In the genomic region with DNA sequence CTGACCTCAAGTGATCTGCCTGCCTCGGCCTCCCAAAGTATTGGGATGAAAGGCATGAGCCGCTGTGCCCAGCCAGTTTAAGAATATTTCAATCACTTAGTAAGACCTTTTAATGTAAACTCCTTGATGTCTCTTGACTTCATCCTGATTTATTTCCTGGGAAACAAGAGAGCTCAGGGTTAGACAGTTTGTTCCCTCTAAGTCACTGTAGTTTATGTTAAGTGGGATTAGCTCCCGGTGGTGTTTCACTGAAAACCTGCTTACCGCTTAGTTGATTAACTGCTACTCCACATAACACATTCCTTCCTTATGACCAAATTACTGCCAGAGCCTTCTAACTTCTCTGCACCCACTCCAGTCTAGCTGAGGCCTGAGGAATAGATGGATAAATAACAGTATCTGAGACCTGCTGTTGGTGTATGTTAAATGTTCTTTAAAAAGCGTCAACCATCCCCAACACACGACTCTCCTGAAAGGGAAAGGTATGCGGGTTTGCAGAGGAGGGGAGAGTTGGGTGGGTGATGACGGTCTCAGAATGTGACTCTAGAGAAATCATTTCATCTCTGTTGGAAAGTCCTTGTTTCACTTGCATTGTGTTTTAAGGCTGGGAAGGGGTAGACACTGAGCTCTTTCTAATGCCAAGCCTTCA, we compare ENCODE assay signal across 10 cellular contexts. TPM values are rescaled to one million over a fixed set of nuclear protein-coding genes. Genes with fewer than 3 reads are reported as not detected.
DNase-seq lines count a peak whose midpoint lies in the region; ATAC-seq and TF ChIP-seq lines count a peak whose summit lies in the region.
"Had no signal": no experiment of that assay in that cellular context is flagged by ENCODE, and none has a peak within 500 bp of the region (broad histone marks: within the 10 kb centered on the region; RNA-seq: fewer than 3 reads in every experiment).

No MANE protein-coding gene starts in this region.

- peaks cover 21% of the 10 kb centered on the region for H3F3A ChIP-seq in smooth muscle cell (ENCODE audit: low read depth)

- no peak overlapping the region for H3K9ac ChIP-seq in H9 (ENCODE audit: extremely low read depth, insufficient read length, low read length)
- H3K9ac ChIP-seq in iPS-15b (ENCODE audit: low read depth, low read length), result no peak overlapping the region
- H3K9ac ChIP-seq in smooth muscle cell (ENCODE audit: low read depth), result peak overlapping the region; percentile 93

- H4K20me1 ChIP-seq in H9 (ENCODE audit: control insufficient read depth, insufficient read depth, insufficient read length), result no peaks in the 10 kb centered on the region
- H4K20me1 ChIP-seq in smooth muscle cell (ENCODE audit: low read depth), result peaks cover 93% of the 10 kb centered on the region

- ATAC-seq in GM18873 (IDR thresholded peaks at IDR 0.05; ENCODE audit: low FRiP score, unreplicated experiment), result no peak

- DNase-seq in H9, result no peak
- DNase-seq in smooth muscle cell (lab: John Stamatoyannopoulos, UW; ENCODE audit: unreplicated experiment), result no peak
- DNase-seq in C1 segment of cervical spinal cord (lab: John Stamatoyannopoulos, UW), result no peak
- DNase-seq in amniotic stem cell (lab: John Stamatoyannopoulos, UW), result no peak
- DNase-seq in GM10248 (ENCODE audit: extremely low spot score), result no peak
- DNase-seq: stimulated activated CD8-positive, alpha-beta memory T cell treated with anti-CD3 and anti-CD28 coated beads, Interleukin-4, amount 100 ng/mL, for 48 hours; T-helper 2 cell had no signal

- H3K4ac ChIP-seq in H9 (ENCODE audit: low read depth, low read length), result no peak overlapping the region

- no peaks in the 10 kb centered on the region for H3K79me1 ChIP-seq in H9 (ENCODE audit: insufficient read depth, low read depth, low read length, poor library complexity, severe bottlenecking)

- H2AK5ac ChIP-seq in H9 (ENCODE audit: insufficient read length, low read length), result no peak overlapping the region

- H3K79me2 ChIP-seq in H9 (ENCODE audit: insufficient read depth, low read length) (peaks cover 4% of the 10 kb centered on the region; the same call in 1 of the 2 replicates), smooth muscle cell (ENCODE audit: low read depth) (peaks cover 81% of the 10 kb centered on the region)

- WGBS in H9 (ENCODE audit: extremely low coverage, insufficient read length, low lambda C conversion rate), result no CpG with 5 or more reads among the region's 8 CpGs
- WGBS in smooth muscle cell (ENCODE audit: low lambda C conversion rate), result 12% methylated on average over 8 of the region's 8 CpGs

- no peak overlapping the region for H3K56ac ChIP-seq in H9 (ENCODE audit: insufficient read length, low read depth, low read length)

- no peak for TF ChIP-seq CTCF in H9 (conservative IDR thresholded peaks at IDR 0.05)
- no peak for TF ChIP-seq CTCF in WI38 (IDR thresholded peaks at IDR 0.05; ENCODE audit: low read depth, low read length)
- no peak for TF ChIP-seq CTCF in smooth muscle cell (IDR thresholded peaks at IDR 0.05; ENCODE audit: borderline replicate concordance, insufficient read depth, poor library complexity, severe bottlenecking)
- TF ChIP-seq CTCF in GM10248 (IDR thresholded peaks at IDR 0.05; ENCODE audit: control extremely low read depth, extremely low read depth, low read depth, missing control alignments), result no peak

- H3K4me1 Mint-ChIP-seq in H9, result peaks cover 58 to 66% of the 10 kb centered on the region in 2 experiments

- H3K14ac ChIP-seq in H9 (ENCODE audit: insufficient read depth, low read length), result no peak overlapping the region

- no peak overlapping the region for H4K91ac ChIP-seq in H9 (ENCODE audit: insufficient read length, low read depth, low read length)

- H3K4me2 ChIP-seq in H9 (ENCODE audit: insufficient read depth, insufficient read length, low read length) (no peak overlapping the region), smooth muscle cell (peak overlapping the region; percentile 63)

- CTCF ChIA-PET in GM10248 (lab: Yijun Ruan, JAX), result interaction anchor here (0.7 to 7.3 kb wide), 7 partner anchors 10 to 1121 kb away, joined by 3 to 53 read pairs (median 5); no protein-coding TSS in a partner anchor

- no peak overlapping the region for H2BK15ac ChIP-seq in H9 (ENCODE audit: low read depth, low read length)

- POLR2A ChIA-PET in GM10248 (lab: Yijun Ruan, JAX), result no interaction called here

- H3K4me3 ChIP-seq in WI38 (ENCODE audit: low read depth, low read length) (peak overlapping the region; percentile 7; the same call in 1 of the 2 replicates), iPS-15b (ENCODE audit: low read depth, low read length) (peak overlapping the region; percentile 4), smooth muscle cell (no peak overlapping the region)

- H2BK5ac ChIP-seq in H9 (ENCODE audit: insufficient read length, low read length), result no peak overlapping the region

- H2BK12ac ChIP-seq in H9 (ENCODE audit: insufficient read length, low read depth, low read length), result no peak overlapping the region

- no peaks in the 10 kb centered on the region for H3K9me3 Mint-ChIP-seq in H9

- H3K18ac ChIP-seq in H9 (ENCODE audit: insufficient read length, low read depth, low read length), result peak overlapping the region; percentile 62

- H3K36me3 ChIP-seq in iPS-15b (ENCODE audit: control insufficient read depth, insufficient read depth, low read length) (no peaks in the 10 kb centered on the region), smooth muscle cell (ENCODE audit: low read depth) (no peaks in the 10 kb centered on the region)

- H4K5ac ChIP-seq in H9 (ENCODE audit: insufficient read length, low read depth, low read length), result no peak overlapping the region

- H3K9me3 ChIP-seq in H9 (ENCODE audit: control insufficient read depth, low read depth, low read length) (no peaks in the 10 kb centered on the region), iPS-15b (ENCODE audit: control insufficient read depth, insufficient read depth, low read length) (no peaks in the 10 kb centered on the region), smooth muscle cell (replicated peaks; ENCODE audit: low read depth) (no peaks in the 10 kb centered on the region)

- H3K27ac ChIP-seq in H9 (ENCODE audit: insufficient read length, low read depth, low read length) (peak overlapping the region; percentile 26), smooth muscle cell (ENCODE audit: low read depth) (peak overlapping the region; percentile 97)

- peak overlapping the region; percentile 92 to 100 (median 94) for H3K27ac Mint-ChIP-seq in H9

- H3K4me1 ChIP-seq in H9 (ENCODE audit: insufficient read depth, low read length) (peaks cover 11% of the 10 kb centered on the region; the same call in 1 of the 2 replicates), iPS-15b (ENCODE audit: control insufficient read depth, insufficient read depth, low read length) (peaks cover 22% of the 10 kb centered on the region), smooth muscle cell (ENCODE audit: low read depth) (peaks cover 32% of the 10 kb centered on the region)

- H4K8ac ChIP-seq in H9 (replicated peaks; ENCODE audit: insufficient read length, low read depth, low read length), result no peak overlapping the region

- peak overlapping the region; percentile 23 for H3T11ph ChIP-seq in H9 (ENCODE audit: low read length)

- no peak overlapping the region for H2AFZ ChIP-seq in H9 (ENCODE audit: low read length)
- no peak overlapping the region for H2AFZ ChIP-seq in smooth muscle cell (ENCODE audit: low read depth)

- H3K23ac ChIP-seq in H9 (ENCODE audit: insufficient read length, low read depth, low read length), result no peak overlapping the region

- H3K36me3 Mint-ChIP-seq in H9 (ENCODE audit: insufficient read depth in 1 of 3, low read depth in 3 of 3), result peaks cover under 1 to 1% (median under 1%) of the 10 kb centered on the region in 3 experiments; a peak in 5 of 7 replicates

- H3K27me3 ChIP-seq in H9 (ENCODE audit: insufficient read depth, low read length) (no peaks in the 10 kb centered on the region), iPS-15b (ENCODE audit: control insufficient read depth, insufficient read depth, low read length) (no peaks in the 10 kb centered on the region), smooth muscle cell (ENCODE audit: low read depth) (no peaks in the 10 kb centered on the region)

- H3K27me3 Mint-ChIP-seq in H9 (ENCODE audit: low read depth), result no peaks in the 10 kb centered on the region

- H3K23me2 ChIP-seq in H9 (ENCODE audit: insufficient read length, low read depth, low read length, poor library complexity, severe bottlenecking), result no peaks in the 10 kb centered on the region

- peak overlapping the region; percentile 27 to 62 for H3K4me3 Mint-ChIP-seq in H9

- no peak overlapping the region for H2BK120ac ChIP-seq in H9 (ENCODE audit: low read depth, low read length, poor library complexity, severe bottlenecking)

- no peak overlapping the region for H2BK20ac ChIP-seq in H9 (ENCODE audit: low read depth, low read length, poor library complexity, severe bottlenecking)

RNA-seq across cellular contexts. Expression of a gene that starts 48.7 kb away (rescaled TPM):
- total RNA-seq in H9 (2021) (58.1 and 60.7 TPM in 2 replicates), smooth muscle cell (46.4 and 69.1 TPM in 2 replicates)
- polyA plus RNA-seq in smooth muscle cell, result 27.4 and 37.6 TPM in 2 replicates
